In genomic region chr22:37309221-37310074, GRCh38 we compare ENCODE assay signal across 1 cellular context.
TF ChIP-seq lines count a peak whose summit lies in the region.

No MANE protein-coding gene starts in this region.

TF ChIP-seq in GM12878, 131 proteins besides CTCF, POLR2A, EP300 and RAD21 (continued from another document):
- TF ChIP-seq GATAD2B (conservative IDR thresholded peaks at IDR 0.05; ENCODE audit: low read depth) (peak; percentile 68; the same call in 1 of the 2 replicates), HCFC1 (IDR thresholded peaks at IDR 0.05; ENCODE audit: low read length) (no peak), POU2F2 (IDR thresholded peaks at IDR 0.05; ENCODE audit: borderline replicate concordance, low read depth, low read length) (0 out of 3 replicates have a peak, but pooled peaks have one; percentile 19), NBN (IDR thresholded peaks at IDR 0.05) (0 out of 2 replicates have a peak, but pooled peaks have one; percentile 42), RBBP5 (conservative IDR thresholded peaks at IDR 0.05) (no peak), BMI1 (IDR thresholded peaks at IDR 0.05; ENCODE audit: borderline replicate concordance) (no peak), IRF4 (IDR thresholded peaks at IDR 0.05; ENCODE audit: low read depth, low read length) (peak; percentile 43; the same call in 1 of the 2 replicates), TCF12 (IDR thresholded peaks at IDR 0.05; ENCODE audit: low read depth, low read length) (peak; percentile 69; the same call in 1 of the 2 replicates), SRF (IDR thresholded peaks at IDR 0.05; ENCODE audit: low read depth in 2 of 2, low read length in 2 of 2) (no peak), ETV6 (conservative IDR thresholded peaks at IDR 0.05 in 1 of 2, IDR thresholded peaks at IDR 0.05 in 1 of 2; ENCODE audit: borderline replicate concordance in 1 of 2, low read depth in 1 of 2) (peak in 1 of 2 experiments; percentile 13; a peak in 1 of 4 replicates), MLLT1 (IDR thresholded peaks at IDR 0.05) (peak; percentile 45; the same call in 1 of the 2 replicates), MTA2 (IDR thresholded peaks at IDR 0.05; ENCODE audit: low read depth) (peak; percentile 55; the same call in 1 of the 2 replicates), E2F8 (IDR thresholded peaks at IDR 0.05; ENCODE audit: low read depth, partially characterized antibody) (no peak), FOS (IDR thresholded peaks at IDR 0.05; ENCODE audit: borderline replicate concordance, extremely low read depth, insufficient read length) (no peak), NFIC (IDR thresholded peaks at IDR 0.05; ENCODE audit: low read depth, low read length) (no peak), SPI1 (IDR thresholded peaks at IDR 0.05; ENCODE audit: borderline replicate concordance, insufficient read depth, low read depth, low read length) (no peak), LARP7 (IDR thresholded peaks at IDR 0.05) (0 out of 2 replicates have a peak, but pooled peaks have one; percentile 36), KAT2A (conservative IDR thresholded peaks at IDR 0.05; ENCODE audit: control insufficient read depth, low read depth, low read length) (no peak), CEBPB (IDR thresholded peaks at IDR 0.05; ENCODE audit: borderline replicate concordance in 1 of 2, low read depth in 2 of 2, low read length in 2 of 2) (no peak), SUPT20H (IDR thresholded peaks at IDR 0.05; ENCODE audit: borderline replicate concordance, control insufficient read depth, low read depth, low read length) (no peak), JUND (IDR thresholded peaks at IDR 0.05; ENCODE audit: low read depth, low read length) (0 out of 2 replicates have a peak, but pooled peaks have one; percentile 3), CBX5 (IDR thresholded peaks at IDR 0.05; ENCODE audit: low read depth) (no peak), ZNF622 (IDR thresholded peaks at IDR 0.05) (no peak), STAT3 (IDR thresholded peaks at IDR 0.05; ENCODE audit: low read depth, low read length) (no peak), CREB1 (IDR thresholded peaks at IDR 0.05; ENCODE audit: low read depth) (no peak), BCL11A (IDR thresholded peaks at IDR 0.05; ENCODE audit: low read depth, low read length) (0 out of 2 replicates have a peak, but pooled peaks have one; percentile 11), EGR1 (IDR thresholded peaks at IDR 0.05; ENCODE audit: borderline replicate concordance in 1 of 2, low read depth in 2 of 2, low read length in 2 of 2) (no peak), CHD1 (IDR thresholded peaks at IDR 0.05; ENCODE audit: low read depth, low read length) (no peak), YY1 (IDR thresholded peaks at IDR 0.05; ENCODE audit: low read depth, low read length) (no peak), USF2 (IDR thresholded peaks at IDR 0.05; ENCODE audit: borderline replicate concordance, low read depth, low read length) (no peak), RAD51 (IDR thresholded peaks at IDR 0.05) (no peak), PAX5 (IDR thresholded peaks at IDR 0.05; ENCODE audit: borderline replicate concordance, low read depth, low read length) (0 out of 2 replicates have a peak, but pooled peaks have one; percentile 25), SMAD5 (IDR thresholded peaks at IDR 0.05; ENCODE audit: low read depth) (no peak), ZNF384 (IDR thresholded peaks at IDR 0.05; ENCODE audit: borderline replicate concordance, low read depth, low read length) (no peak), TARDBP (IDR thresholded peaks at IDR 0.05; ENCODE audit: borderline replicate concordance) (no peak), NFYA (IDR thresholded peaks at IDR 0.05; ENCODE audit: borderline replicate concordance, low read depth, low read length) (no peak), NRF1 (conservative IDR thresholded peaks at IDR 0.05; ENCODE audit: low read depth, low read length) (no peak), HDGF (IDR thresholded peaks at IDR 0.05) (peak; percentile 58; the same call in 1 of the 2 replicates), ASH2L (IDR thresholded peaks at IDR 0.05; ENCODE audit: borderline replicate concordance, low read depth) (no peak)
- TF ChIP-seq, protein P1, sequence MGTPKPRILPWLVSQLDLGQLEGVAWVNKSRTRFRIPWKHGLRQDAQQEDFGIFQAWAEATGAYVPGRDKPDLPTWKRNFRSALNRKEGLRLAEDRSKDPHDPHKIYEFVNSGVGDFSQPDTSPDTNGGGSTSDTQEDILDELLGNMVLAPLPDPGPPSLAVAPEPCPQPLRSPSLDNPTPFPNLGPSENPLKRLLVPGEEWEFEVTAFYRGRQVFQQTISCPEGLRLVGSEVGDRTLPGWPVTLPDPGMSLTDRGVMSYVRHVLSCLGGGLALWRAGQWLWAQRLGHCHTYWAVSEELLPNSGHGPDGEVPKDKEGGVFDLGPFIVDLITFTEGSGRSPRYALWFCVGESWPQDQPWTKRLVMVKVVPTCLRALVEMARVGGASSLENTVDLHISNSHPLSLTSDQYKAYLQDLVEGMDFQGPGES (IDR thresholded peaks at IDR 0.05) = no peak
- TF ChIP-seq, protein P2, sequence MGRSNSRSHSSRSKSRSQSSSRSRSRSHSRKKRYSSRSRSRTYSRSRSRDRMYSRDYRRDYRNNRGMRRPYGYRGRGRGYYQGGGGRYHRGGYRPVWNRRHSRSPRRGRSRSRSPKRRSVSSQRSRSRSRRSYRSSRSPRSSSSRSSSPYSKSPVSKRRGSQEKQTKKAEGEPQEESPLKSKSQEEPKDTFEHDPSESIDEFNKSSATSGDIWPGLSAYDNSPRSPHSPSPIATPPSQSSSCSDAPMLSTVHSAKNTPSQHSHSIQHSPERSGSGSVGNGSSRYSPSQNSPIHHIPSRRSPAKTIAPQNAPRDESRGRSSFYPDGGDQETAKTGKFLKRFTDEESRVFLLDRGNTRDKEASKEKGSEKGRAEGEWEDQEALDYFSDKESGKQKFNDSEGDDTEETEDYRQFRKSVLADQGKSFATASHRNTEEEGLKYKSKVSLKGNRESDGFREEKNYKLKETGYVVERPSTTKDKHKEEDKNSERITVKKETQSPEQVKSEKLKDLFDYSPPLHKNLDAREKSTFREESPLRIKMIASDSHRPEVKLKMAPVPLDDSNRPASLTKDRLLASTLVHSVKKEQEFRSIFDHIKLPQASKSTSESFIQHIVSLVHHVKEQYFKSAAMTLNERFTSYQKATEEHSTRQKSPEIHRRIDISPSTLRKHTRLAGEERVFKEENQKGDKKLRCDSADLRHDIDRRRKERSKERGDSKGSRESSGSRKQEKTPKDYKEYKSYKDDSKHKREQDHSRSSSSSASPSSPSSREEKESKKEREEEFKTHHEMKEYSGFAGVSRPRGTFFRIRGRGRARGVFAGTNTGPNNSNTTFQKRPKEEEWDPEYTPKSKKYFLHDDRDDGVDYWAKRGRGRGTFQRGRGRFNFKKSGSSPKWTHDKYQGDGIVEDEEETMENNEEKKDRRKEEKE (IDR thresholded peaks at IDR 0.05) = no peak
- TF ChIP-seq, protein P3, sequence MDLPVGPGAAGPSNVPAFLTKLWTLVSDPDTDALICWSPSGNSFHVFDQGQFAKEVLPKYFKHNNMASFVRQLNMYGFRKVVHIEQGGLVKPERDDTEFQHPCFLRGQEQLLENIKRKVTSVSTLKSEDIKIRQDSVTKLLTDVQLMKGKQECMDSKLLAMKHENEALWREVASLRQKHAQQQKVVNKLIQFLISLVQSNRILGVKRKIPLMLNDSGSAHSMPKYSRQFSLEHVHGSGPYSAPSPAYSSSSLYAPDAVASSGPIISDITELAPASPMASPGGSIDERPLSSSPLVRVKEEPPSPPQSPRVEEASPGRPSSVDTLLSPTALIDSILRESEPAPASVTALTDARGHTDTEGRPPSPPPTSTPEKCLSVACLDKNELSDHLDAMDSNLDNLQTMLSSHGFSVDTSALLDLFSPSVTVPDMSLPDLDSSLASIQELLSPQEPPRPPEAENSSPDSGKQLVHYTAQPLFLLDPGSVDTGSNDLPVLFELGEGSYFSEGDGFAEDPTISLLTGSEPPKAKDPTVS (IDR thresholded peaks at IDR 0.05; ENCODE audit: low read depth, low read length) = no peak
- TF ChIP-seq, protein P4, sequence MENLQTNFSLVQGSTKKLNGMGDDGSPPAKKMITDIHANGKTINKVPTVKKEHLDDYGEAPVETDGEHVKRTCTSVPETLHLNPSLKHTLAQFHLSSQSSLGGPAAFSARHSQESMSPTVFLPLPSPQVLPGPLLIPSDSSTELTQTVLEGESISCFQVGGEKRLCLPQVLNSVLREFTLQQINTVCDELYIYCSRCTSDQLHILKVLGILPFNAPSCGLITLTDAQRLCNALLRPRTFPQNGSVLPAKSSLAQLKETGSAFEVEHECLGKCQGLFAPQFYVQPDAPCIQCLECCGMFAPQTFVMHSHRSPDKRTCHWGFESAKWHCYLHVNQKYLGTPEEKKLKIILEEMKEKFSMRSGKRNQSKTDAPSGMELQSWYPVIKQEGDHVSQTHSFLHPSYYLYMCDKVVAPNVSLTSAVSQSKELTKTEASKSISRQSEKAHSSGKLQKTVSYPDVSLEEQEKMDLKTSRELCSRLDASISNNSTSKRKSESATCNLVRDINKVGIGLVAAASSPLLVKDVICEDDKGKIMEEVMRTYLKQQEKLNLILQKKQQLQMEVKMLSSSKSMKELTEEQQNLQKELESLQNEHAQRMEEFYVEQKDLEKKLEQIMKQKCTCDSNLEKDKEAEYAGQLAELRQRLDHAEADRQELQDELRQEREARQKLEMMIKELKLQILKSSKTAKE (IDR thresholded peaks at IDR 0.05; ENCODE audit: low read depth, poor library complexity, severe bottlenecking) = no peak
- TF ChIP-seq, protein P5, sequence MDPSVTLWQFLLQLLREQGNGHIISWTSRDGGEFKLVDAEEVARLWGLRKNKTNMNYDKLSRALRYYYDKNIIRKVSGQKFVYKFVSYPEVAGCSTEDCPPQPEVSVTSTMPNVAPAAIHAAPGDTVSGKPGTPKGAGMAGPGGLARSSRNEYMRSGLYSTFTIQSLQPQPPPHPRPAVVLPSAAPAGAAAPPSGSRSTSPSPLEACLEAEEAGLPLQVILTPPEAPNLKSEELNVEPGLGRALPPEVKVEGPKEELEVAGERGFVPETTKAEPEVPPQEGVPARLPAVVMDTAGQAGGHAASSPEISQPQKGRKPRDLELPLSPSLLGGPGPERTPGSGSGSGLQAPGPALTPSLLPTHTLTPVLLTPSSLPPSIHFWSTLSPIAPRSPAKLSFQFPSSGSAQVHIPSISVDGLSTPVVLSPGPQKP (IDR thresholded peaks at IDR 0.05; ENCODE audit: low read depth, low read length) = 0 out of 2 replicates have a peak, but pooled peaks have one; percentile 24
- TF ChIP-seq, protein P6, sequence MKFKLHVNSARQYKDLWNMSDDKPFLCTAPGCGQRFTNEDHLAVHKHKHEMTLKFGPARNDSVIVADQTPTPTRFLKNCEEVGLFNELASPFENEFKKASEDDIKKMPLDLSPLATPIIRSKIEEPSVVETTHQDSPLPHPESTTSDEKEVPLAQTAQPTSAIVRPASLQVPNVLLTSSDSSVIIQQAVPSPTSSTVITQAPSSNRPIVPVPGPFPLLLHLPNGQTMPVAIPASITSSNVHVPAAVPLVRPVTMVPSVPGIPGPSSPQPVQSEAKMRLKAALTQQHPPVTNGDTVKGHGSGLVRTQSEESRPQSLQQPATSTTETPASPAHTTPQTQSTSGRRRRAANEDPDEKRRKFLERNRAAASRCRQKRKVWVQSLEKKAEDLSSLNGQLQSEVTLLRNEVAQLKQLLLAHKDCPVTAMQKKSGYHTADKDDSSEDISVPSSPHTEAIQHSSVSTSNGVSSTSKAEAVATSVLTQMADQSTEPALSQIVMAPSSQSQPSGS (IDR thresholded peaks at IDR 0.05; ENCODE audit: low read length) = no peak
